12 cellular contexts compared by ENCODE assay signal in the genomic region with DNA sequence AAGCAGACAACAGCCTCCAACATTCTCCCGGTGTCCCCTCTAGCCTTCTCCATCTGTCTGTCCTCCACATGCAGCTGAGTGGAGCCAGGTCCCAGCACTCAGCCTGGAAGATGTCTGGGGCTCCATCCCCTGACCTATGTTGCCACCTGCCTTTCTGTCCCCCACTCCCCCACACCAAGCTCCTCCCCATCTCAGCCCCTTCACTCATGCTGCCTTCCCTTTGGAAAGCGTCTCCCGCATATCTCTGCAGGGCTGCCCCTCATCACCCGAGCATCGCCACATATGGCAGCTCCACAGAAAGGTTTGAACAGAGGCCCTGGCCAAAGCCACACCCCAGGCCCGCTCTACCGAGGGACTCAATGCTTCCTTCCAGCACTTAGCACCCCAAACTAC. TPM values are rescaled to one million over a fixed set of nuclear protein-coding genes. Genes with fewer than 3 reads are reported as not detected.
A peak's percentile ranks its signal among the peaks of the same experiment; 100 is the strongest.
DNase-seq lines count a peak whose midpoint lies in the region; TF ChIP-seq lines count a peak whose summit lies in the region.
"Had no signal": no experiment of that assay in that cellular context is flagged by ENCODE, and none has a peak within 500 bp of the region (broad histone marks: within the 10 kb centered on the region; RNA-seq: fewer than 3 reads in every experiment).

No MANE protein-coding gene starts in this region.

- no peak for TF ChIP-seq CTCF in breast epithelium (IDR thresholded peaks at IDR 0.05)
- no peak for TF ChIP-seq CTCF in nephron (IDR thresholded peaks at IDR 0.05; ENCODE audit: unreplicated experiment in 3 of 3)
- TF ChIP-seq CTCF in transverse colon (IDR thresholded peaks at IDR 0.05) = no peak

- H3K9me3 ChIP-seq in breast epithelium = no peaks in the 10 kb centered on the region
- no peaks in the 10 kb centered on the region for H3K9me3 ChIP-seq in transverse colon

- no peaks in the 10 kb centered on the region for H3K27me3 ChIP-seq in breast epithelium
- no peaks in the 10 kb centered on the region for H3K27me3 ChIP-seq in transverse colon

- H3K4me1 Mint-ChIP-seq in activated naive CD4-positive, alpha-beta T cell treated with anti-CD3 and anti-CD28 coated beads, Interleukin-2, amount 50 U/mL, for 24 hours = peaks cover 91% of the 10 kb centered on the region
- peaks cover 49% of the 10 kb centered on the region for H3K4me1 Mint-ChIP-seq in nephron

- H3K27ac ChIP-seq in breast epithelium = peak overlapping the region; percentile 62 to 65
- peak overlapping the region; percentile 77 to 90 (median 82) for H3K27ac ChIP-seq in transverse colon

- WGBS in transverse colon (ENCODE audit: low coverage in 1 of 2), 2 donors = 96 to 100% methylated on average over 1 to 7 of the region's 7 CpGs

- in situ Hi-C loops in transverse colon (cut with MboI; ENCODE audit: low pct_ligation_motif_present in 1 of 4, low pct_unique_long_range_greater_than_20kb in 1 of 4, low sequenced_read_pairs in 3 of 4) = loop anchor here in 2 of 4 donors (25.0 kb wide), 1 partner anchor 93 kb away; no protein-coding TSS in a partner anchor

- H3K36me3 ChIP-seq in breast epithelium (no peaks in the 10 kb centered on the region), transverse colon (no peaks in the 10 kb centered on the region)

- H3K27ac Mint-ChIP-seq in activated naive CD4-positive, alpha-beta T cell treated with anti-CD3 and anti-CD28 coated beads, Interleukin-2, amount 50 U/mL, for 24 hours = peak overlapping the region; percentile 80
- H3K27ac Mint-ChIP-seq in nephron = peak overlapping the region; percentile 89 to 93 (median 90)

- DNase-seq in activated naive CD4-positive, alpha-beta T cell treated with Interleukin-2 at 50 U/mL for 16 hours = no peak
- DNase-seq in breast epithelium (ENCODE audit: low spot score in 2 of 2) (no peak), transverse colon (no peak), HuH-7.5 (ENCODE audit: low spot score) (no peak), NOMO-1 treated with dmso at 0.1 percent for 144 hours (lab: John Stamatoyannopoulos, UW; ENCODE audit: unreplicated experiment) (no peak), HK-2 (ENCODE audit: unreplicated experiment) (no peak)
- DNase-seq: AML-193; cerebellar nuclear complex; NCI-H146; stimulated activated CD4-positive, alpha-beta T cell treated with anti-CD3 and anti-CD28 coated beads, Interleukin-4, amount 100 ng/mL, for 4 hours had no signal

- H3K4me3 ChIP-seq in breast epithelium (no peak overlapping the region), transverse colon (no peak overlapping the region)

- no peaks in the 10 kb centered on the region for H3K9me3 Mint-ChIP-seq in activated naive CD4-positive, alpha-beta T cell treated with anti-CD3 and anti-CD28 coated beads, Interleukin-2, amount 50 U/mL, for 24 hours
- H3K9me3 Mint-ChIP-seq in nephron = no peaks in the 10 kb centered on the region

- no peak for TF ChIP-seq POLR2A in breast epithelium (IDR thresholded peaks at IDR 0.05)
- TF ChIP-seq POLR2A in transverse colon (IDR thresholded peaks at IDR 0.05) = no peak

- H3K36me3 Mint-ChIP-seq in activated naive CD4-positive, alpha-beta T cell treated with anti-CD3 and anti-CD28 coated beads, Interleukin-2, amount 50 U/mL, for 24 hours = peaks cover 24% of the 10 kb centered on the region
- no peaks in the 10 kb centered on the region for H3K36me3 Mint-ChIP-seq in nephron (ENCODE audit: low read depth)

- no peaks in the 10 kb centered on the region for H3K4me1 ChIP-seq in breast epithelium
- H3K4me1 ChIP-seq in transverse colon = peaks cover 36 to 74% (median 44%) of the 10 kb centered on the region in 4 donors

- peak overlapping the region; percentile 8 for H3K4me3 Mint-ChIP-seq in activated naive CD4-positive, alpha-beta T cell treated with anti-CD3 and anti-CD28 coated beads, Interleukin-2, amount 50 U/mL, for 24 hours
- H3K4me3 Mint-ChIP-seq in nephron = peak overlapping the region in 2 of 3 experiments; percentile 28 to 34

- no peaks in the 10 kb centered on the region for H3K27me3 Mint-ChIP-seq in activated naive CD4-positive, alpha-beta T cell treated with anti-CD3 and anti-CD28 coated beads, Interleukin-2, amount 50 U/mL, for 24 hours
- no peaks in the 10 kb centered on the region for H3K27me3 Mint-ChIP-seq in nephron (ENCODE audit: low read depth)

- intact Hi-C loops in breast epithelium (cut with DNase I; ENCODE audit: low total_unique reads) (no loop called here), transverse colon (cut with DNase I; ENCODE audit: low total_unique reads) (loop anchor here (5.0 kb wide), 1 partner anchor 73 kb away; no protein-coding TSS in a partner anchor)

- TF ChIP-seq EP300 in transverse colon (IDR thresholded peaks at IDR 0.05; ENCODE audit: low read depth) = no peak

RNA-seq across cellular contexts. Expression of a gene that starts 24.2 kb away (rescaled TPM):
- total RNA-seq in breast epithelium (10 to 100 TPM; 32.4 to 54.6 (median 51.8) TPM), transverse colon (10 to 100 TPM in 3 of 4 donors, 1 to 10 TPM in 1; 6.2 to 90.8 (median 27.2) TPM)

RNA-seq across cellular contexts. Expression of a gene that starts 41.0 kb away (rescaled TPM):
- total RNA-seq in breast epithelium (1 to 10 TPM; 1.9 to 4.5 (median 4.3) TPM), transverse colon (10 to 100 TPM in 2 of 4 donors, 1 to 10 TPM in 2; 4.4 to 14.2 (median 9.2) TPM)
